In genomic region chr1:247331172-247331525, GRCh38 we compare ENCODE assay signal across 1 cellular context.
TF ChIP-seq lines count a peak whose summit lies in the region.

No MANE protein-coding gene starts in this region.

TF ChIP-seq in HEK293, 187 proteins besides CTCF, POLR2A, EP300 and RAD21 (continued from another document):
- TF ChIP-seq PRDM2 (tag by site-specific recombination; IDR thresholded peaks at IDR 0.05; ENCODE audit: borderline replicate concordance) (no peak), ZXDB (tag by site-specific recombination; IDR thresholded peaks at IDR 0.05) (0 out of 2 replicates have a peak, but pooled peaks have one; percentile 12), ZSCAN4 (tag by site-specific recombination; IDR thresholded peaks at IDR 0.05) (no peak), ZSCAN5A (tag by site-specific recombination; IDR thresholded peaks at IDR 0.05) (no peak), GLIS2 (tag by site-specific recombination; IDR thresholded peaks at IDR 0.05) (peak; percentile 57; the same call in 1 of the 2 replicates), ZNF785 (tag by site-specific recombination; IDR thresholded peaks at IDR 0.05) (no peak), ZBTB8A (tag by site-specific recombination; IDR thresholded peaks at IDR 0.05) (no peak), ELK4 (IDR thresholded peaks at IDR 0.05; ENCODE audit: borderline replicate concordance, low read depth, low read length) (no peak), HOXD13 (CRISPR knock-in tag; IDR thresholded peaks at IDR 0.05; ENCODE audit: borderline replicate concordance) (no peak), ZNF530 (tag by site-specific recombination; IDR thresholded peaks at IDR 0.05; ENCODE audit: low read depth) (no peak), ZNF10 (tag by site-specific recombination; IDR thresholded peaks at IDR 0.05) (no peak), MEIS1 (CRISPR knock-in tag; IDR thresholded peaks at IDR 0.05; ENCODE audit: borderline replicate concordance) (no peak), ZNF560 (tag by site-specific recombination; IDR thresholded peaks at IDR 0.05; ENCODE audit: borderline replicate concordance) (no peak), ZNF18 (tag by site-specific recombination; IDR thresholded peaks at IDR 0.05) (no peak)
